In the genomic region with DNA sequence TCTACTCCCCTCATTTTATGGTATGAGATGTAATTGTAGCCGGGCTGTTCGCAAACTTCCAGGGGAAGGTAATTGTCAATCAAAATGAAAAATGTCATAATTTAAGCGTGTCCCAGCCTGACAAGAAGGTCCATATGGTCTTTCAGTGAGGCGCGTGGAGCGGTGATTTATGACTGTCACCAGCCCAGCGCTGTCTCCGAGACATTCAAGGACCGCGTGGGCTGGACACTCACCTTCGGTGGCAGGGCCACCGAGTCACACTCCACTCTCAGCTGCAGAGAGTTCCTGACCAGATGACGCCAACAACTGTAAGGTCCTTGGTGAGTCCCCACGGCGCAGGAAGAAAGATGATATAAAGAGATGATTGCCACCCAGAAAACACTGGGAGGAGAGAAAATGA, we compare ENCODE assay signal across 17 cellular contexts.
"Had no signal": no experiment of that assay in that cellular context is flagged by ENCODE, and none has a peak within 500 bp of the region (broad histone marks: within the 10 kb centered on the region; RNA-seq: fewer than 3 reads in every experiment).

No MANE protein-coding gene starts in this region.

- ATAC-seq: activated CD4-positive, CD25-positive, alpha-beta regulatory T cell treated with anti-CD3 and anti-CD28 coated beads, Interleukin-2, amount 50 U/mL, for 24 hours; heart left ventricle; pancreas had no signal

- DNase-seq: activated CD4-positive, alpha-beta T cell treated with anti-CD3 and anti-CD28 coated beads, Interleukin-2, amount 50 U/mL, for 1 hour; activated CD8-positive, alpha-beta memory T cell treated with anti-CD3 and anti-CD28 coated beads for 24 hours; activated naive CD8-positive, alpha-beta T cell treated with anti-CD3 and anti-CD28 coated beads for 36 hours; amygdala; brain microvascular endothelial cell; cerebellar nuclear complex; effector memory CD4-positive, alpha-beta T cell; foreskin melanocyte; naive B cell; stimulated activated CD4-positive, alpha-beta T cell treated with anti-CD3 and anti-CD28 coated beads, Interleukin-15, amount 100 ng/mL, for 24 hours; stimulated activated CD4-positive, alpha-beta T cell treated with anti-CD3 and anti-CD28 coated beads, Interleukin-4, amount 100 ng/mL, for 1 hour; stimulated activated naive CD4-positive, alpha-beta T cell had no signal

- FAIRE-seq: pancreas had no signal

- H3K36me3 ChIP-seq: brain microvascular endothelial cell, heart left ventricle, pancreas, tibial nerve, vagina had no signal

- H3K9me3 ChIP-seq: heart left ventricle, pancreas, tibial nerve, vagina had no signal

- H3K27me3 ChIP-seq: pancreas, vagina had no signal

- H3K4me3 ChIP-seq: heart left ventricle, pancreas, tibial nerve, vagina had no signal

- H3K4me1 ChIP-seq: pancreas had no signal

- H3K27ac ChIP-seq: brain microvascular endothelial cell, heart left ventricle, pancreas, tibial nerve, vagina had no signal
